In genomic region chr7:1159231-1159630, GRCh38 we compare ENCODE assay signal across 8 cellular contexts. TPM values are rescaled to one million over a fixed set of nuclear protein-coding genes. Genes with fewer than 3 reads are reported as not detected.
DNase-seq lines count a peak whose midpoint lies in the region; ATAC-seq and TF ChIP-seq lines count a peak whose summit lies in the region.
"Not testable (repeated sequence)": the region's sequence is repeated elsewhere in the genome, so short reads cannot be mapped to it uniquely, and the experiment has no call there.

No MANE protein-coding gene starts in this region.

- not testable (repeated sequence) for BruUV-seq in IMR-90 (replicated peaks; lab: Mats Ljungman, UMichigan)

- H3K79me1 ChIP-seq in IMR-90 (ENCODE audit: low read depth in 1 of 2, low read length in 2 of 2), result peaks cover 30 to 56% of the 10 kb centered on the region in 2 experiments
- not testable (repeated sequence) for H3K79me1 ChIP-seq in neuronal stem cell (ENCODE audit: low read depth, low read length)

- CTCF ChIA-PET in IMR-90 (lab: Yijun Ruan, JAX), result not testable (repeated sequence)

- peak overlapping the region; percentile 37; the same call in 1 of the 2 replicates for H4K91ac ChIP-seq in IMR-90 (ENCODE audit: insufficient read depth, low read depth, low read length)
- not testable (repeated sequence) for H4K91ac ChIP-seq in neuronal stem cell (ENCODE audit: low read depth, low read length, poor library complexity)

- intact Hi-C loops in IMR-90 (cut with micrococcal nuclease), result not testable (repeated sequence)
- intact Hi-C loops in left lung (cut with DNase I), result loop anchor here in 1 of 2 donors (10.0 kb wide), 1 partner anchor 154 kb away; no protein-coding TSS in a partner anchor

- not testable (repeated sequence) for H3K14ac ChIP-seq in IMR-90 (replicated peaks; ENCODE audit: low read depth, low read length); neuronal stem cell (ENCODE audit: low read length)

- H3K4ac ChIP-seq in IMR-90 (ENCODE audit: low read depth, low read length), result 0 out of 2 replicates have a peak overlapping the region, but pooled peaks have one; percentile 79
- not testable (repeated sequence) for H3K4ac ChIP-seq in neuronal stem cell (ENCODE audit: low read length)

- WGBS in IMR-90 (ENCODE audit: extremely low coverage in 2 of 2, insufficient read length in 1 of 2), 2 experiments, result no CpG with 5 or more reads among the region's 26 CpGs
- WGBS in esophagus, 2 donors, result 7 to 9% methylated on average over 14 to 26 of the region's 26 CpGs
- no CpG with 5 or more reads among the region's 26 CpGs for WGBS in neuronal stem cell (ENCODE audit: extremely low coverage in 2 of 2, insufficient read length in 2 of 2, insufficient replicate concordance in 1 of 2), 2 donors

- TF ChIP-seq RAD21 in IMR-90 (IDR thresholded peaks at IDR 0.05; ENCODE audit: low read length), result not testable (repeated sequence)

- POLR2A ChIA-PET in IMR-90 (lab: Charles Lee; ENCODE audit: unreplicated experiment), result interaction anchor here (0.6 kb wide), 1 partner anchor 270 kb away, joined by 3 read pairs; no protein-coding TSS in a partner anchor

- in situ Hi-C loops in IMR-90 (cut with MboI; ENCODE audit: low sequenced_read_pairs); astrocyte of the spinal cord (cut with HindIII; ENCODE audit: low sequenced_read_pairs): not testable (repeated sequence)

- H3K23ac ChIP-seq in IMR-90 (ENCODE audit: low read depth, low read length), result peak overlapping the region; percentile 73; the same call in 1 of the 2 replicates
- H3K23ac ChIP-seq in neuronal stem cell (ENCODE audit: low read depth, low read length, poor library complexity), result not testable (repeated sequence)

- H2BK15ac ChIP-seq in IMR-90 (ENCODE audit: low read depth, low read length); neuronal stem cell (ENCODE audit: low read length): not testable (repeated sequence)

- H3K9ac ChIP-seq in BLaER1 treated with 17β-estradiol and CSF1 and Interleukin-3, amounts not matched to agents 10 nM and 100 nM, result peak overlapping the region; percentile 88 to 97 (median 91)
- peak overlapping the region; percentile 81 for H3K9ac ChIP-seq in IMR-90 (ENCODE audit: low read depth, low read length)
- not testable (repeated sequence) for H3K9ac ChIP-seq in neuronal stem cell (ENCODE audit: low read depth, low read length, poor library complexity)

- H3K36me3 ChIP-seq in BLaER1 treated with 17β-estradiol and CSF1 and Interleukin-3, amounts not matched to agents 10 nM and 100 nM, result peaks cover 36 to 45% (median 39%) of the 10 kb centered on the region in 11 experiments
- H3K36me3 ChIP-seq in IMR-90 (ENCODE audit: control insufficient read depth, insufficient read depth, low read length) (peaks cover 26% of the 10 kb centered on the region), esophagus (ENCODE audit: control insufficient read depth in 2 of 2, insufficient read depth in 2 of 2, low read length in 1 of 2) (peaks cover 0 to 18% of the 10 kb centered on the region in 2 donors), left lung (peaks cover 0 to 48% of the 10 kb centered on the region in 2 donors), neuronal stem cell (replicated peaks in 1 of 2; ENCODE audit: control insufficient read depth in 2 of 2, insufficient read depth in 2 of 2, low read length in 2 of 2) (peaks cover 7 to 50% of the 10 kb centered on the region in 2 donors)

- peak overlapping the region; percentile 78; the same call in 1 of the 2 replicates for H2AK5ac ChIP-seq in IMR-90 (ENCODE audit: low read depth, low read length)
- not testable (repeated sequence) for H2AK5ac ChIP-seq in neuronal stem cell (ENCODE audit: low read depth, low read length)

- H2AFZ ChIP-seq in IMR-90 (replicated peaks; ENCODE audit: low read length, poor library complexity); neuronal stem cell (ENCODE audit: low read length): not testable (repeated sequence)

- peak overlapping the region; percentile 62 to 96 (median 79) for H3K27ac ChIP-seq in BLaER1 treated with 17β-estradiol and CSF1 and Interleukin-3, amounts not matched to agents 10 nM and 100 nM
- peak overlapping the region; percentile 26 for H3K27ac ChIP-seq in IMR-90 (ENCODE audit: insufficient read depth, low read length)
- peak overlapping the region; percentile 34; the same call in 1 of the 2 replicates for H3K27ac ChIP-seq in VCaP
- peak overlapping the region; percentile 26 to 42 for H3K27ac ChIP-seq in esophagus (ENCODE audit: low read depth in 2 of 2, low read length in 1 of 2)
- peak overlapping the region in 1 of 2 donors; percentile 23 for H3K27ac ChIP-seq in left lung
- H3K27ac ChIP-seq in neuronal stem cell (replicated peaks; ENCODE audit: low read length), result not testable (repeated sequence)
- peak overlapping the region; percentile 7 for H3K27ac ChIP-seq in substantia nigra (ENCODE audit: low read depth, low read length, poor library complexity, severe bottlenecking)

- H3K9me1 ChIP-seq in IMR-90 (ENCODE audit: insufficient read depth, low read length), result not testable (repeated sequence)

- TF ChIP-seq CTCF in IMR-90 (conservative IDR thresholded peaks at IDR 0.05; ENCODE audit: low read depth, low read length); VCaP (conservative IDR thresholded peaks at IDR 0.05); astrocyte of the spinal cord (IDR thresholded peaks at IDR 0.05; ENCODE audit: low read depth, low read length); left lung (IDR thresholded peaks at IDR 0.05): not testable (repeated sequence)

- dilution Hi-C loops in IMR-90 (cut with HindIII; ENCODE audit: low sequenced_read_pairs, unreplicated experiment), result not testable (repeated sequence)

- H3K4me2 ChIP-seq in BLaER1 treated with 17β-estradiol and CSF1 and Interleukin-3, amounts not matched to agents 10 nM and 100 nM, result peak overlapping the region; percentile 89 to 98 (median 95)
- H3K4me2 ChIP-seq in IMR-90 (ENCODE audit: low read depth, low read length), result peak overlapping the region; percentile 97
- peak overlapping the region; percentile 47 for H3K4me2 ChIP-seq in neuronal stem cell (ENCODE audit: insufficient read depth, low read length, poor library complexity, severe bottlenecking)

- peaks cover 3 to 47% (median 27%) of the 10 kb centered on the region in 11 experiments; a peak in 16 of 22 replicates for H4K20me1 ChIP-seq in BLaER1 treated with 17β-estradiol and CSF1 and Interleukin-3, amounts not matched to agents 10 nM and 100 nM
- not testable (repeated sequence) for H4K20me1 ChIP-seq in IMR-90 (ENCODE audit: insufficient read depth, low read length)

- H3K56ac ChIP-seq in IMR-90 (ENCODE audit: extremely low read depth, insufficient read depth, low read length), result 0 out of 2 replicates have a peak overlapping the region, but pooled peaks have one; percentile 26

- not testable (repeated sequence) for H2BK5ac ChIP-seq in IMR-90 (ENCODE audit: low read depth, low read length, poor library complexity, severe bottlenecking); neuronal stem cell (ENCODE audit: low read length)

- not testable (repeated sequence) for ATAC-seq in IMR-90 (ENCODE audit: low read depth); left lung

- H4K8ac ChIP-seq in IMR-90 (ENCODE audit: low read depth in 2 of 2, low read length in 2 of 2), result peak overlapping the region in 1 of 2 experiments; percentile 9; a peak in 3 of 4 replicates
- not testable (repeated sequence) for H4K8ac ChIP-seq in neuronal stem cell (ENCODE audit: low read depth, low read length)

- not testable (repeated sequence) for H2BK120ac ChIP-seq in IMR-90 (ENCODE audit: low read depth, low read length); neuronal stem cell (ENCODE audit: low read depth, low read length)

- H3K27me3 ChIP-seq in BLaER1 treated with 17β-estradiol and CSF1 and Interleukin-3, amounts not matched to agents 10 nM and 100 nM; IMR-90 (ENCODE audit: control insufficient read depth, insufficient read depth, low read length); esophagus (ENCODE audit: control insufficient read depth in 1 of 2, insufficient read depth in 2 of 2, low read length in 2 of 2); left lung; neuronal stem cell (ENCODE audit: control insufficient read depth in 3 of 3, insufficient read depth in 3 of 3, low read depth in 1 of 3, low read length in 3 of 3): not testable (repeated sequence)

- peak overlapping the region; percentile 83 for H2AK9ac ChIP-seq in IMR-90 (replicated peaks; ENCODE audit: low read depth, low read length, poor library complexity)

- not testable (repeated sequence) for DNase-seq in IMR-90; astrocyte of the spinal cord (ENCODE audit: low read depth, low spot score); neuronal stem cell (ENCODE audit: low spot score); substantia nigra (lab: John Stamatoyannopoulos, UW)
- peak in 1 of 2 donors; percentile 79 for DNase-seq in left lung

- H3K9me3 ChIP-seq in BLaER1 treated with 17β-estradiol and CSF1 and Interleukin-3, amounts not matched to agents 10 nM and 100 nM (replicated peaks in 1 of 11); IMR-90 (ENCODE audit: control insufficient read depth, insufficient read depth, low read length); esophagus (ENCODE audit: control insufficient read depth in 2 of 2, insufficient read depth in 1 of 2, low read depth in 1 of 2, low read length in 1 of 2); left lung; neuronal stem cell (replicated peaks in 1 of 2; ENCODE audit: control insufficient read depth in 2 of 2, insufficient read depth in 1 of 2, low read depth in 1 of 2, low read length in 2 of 2): not testable (repeated sequence)

- not testable (repeated sequence) for TF ChIP-seq POLR2A in IMR-90 (IDR thresholded peaks at IDR 0.05; ENCODE audit: low read depth, low read length)

- peaks cover 23 to 36% (median 28%) of the 10 kb centered on the region in 10 experiments for H3K4me1 ChIP-seq in BLaER1 treated with 17β-estradiol and CSF1 and Interleukin-3, amounts not matched to agents 10 nM and 100 nM
- H3K4me1 ChIP-seq in IMR-90 (ENCODE audit: control insufficient read depth, insufficient read depth, low read length), result peaks cover 10% of the 10 kb centered on the region
- H3K4me1 ChIP-seq in esophagus (ENCODE audit: control insufficient read depth in 2 of 2, insufficient read depth in 2 of 2, low read length in 1 of 2); neuronal stem cell (ENCODE audit: control insufficient read depth in 2 of 2, insufficient read depth in 1 of 2, low read depth in 1 of 2, low read length in 2 of 2): not testable (repeated sequence)
- H3K4me1 ChIP-seq in left lung, result peaks cover 11 to 38% of the 10 kb centered on the region in 2 donors

- H3K18ac ChIP-seq in IMR-90 (ENCODE audit: low read depth, low read length); neuronal stem cell (ENCODE audit: low read length): not testable (repeated sequence)

- not testable (repeated sequence) for H4K5ac ChIP-seq in IMR-90 (ENCODE audit: low read depth, low read length)

- peak overlapping the region; percentile 78 to 94 (median 88) for H3K4me3 ChIP-seq in BLaER1 treated with 17β-estradiol and CSF1 and Interleukin-3, amounts not matched to agents 10 nM and 100 nM
- H3K4me3 ChIP-seq in IMR-90 (ENCODE audit: insufficient read depth, low read depth, low read length) (peak overlapping the region; percentile 59), astrocyte of the spinal cord (ENCODE audit: low read depth, low read length) (peak overlapping the region; percentile 99), esophagus (ENCODE audit: low read depth in 1 of 2, low read length in 2 of 2) (peak overlapping the region; percentile 91 to 100), left lung (peak overlapping the region; percentile 53 to 89), neuronal stem cell (ENCODE audit: low read length in 2 of 2) (peak overlapping the region; percentile 71 to 72)

- H2BK12ac ChIP-seq in neuronal stem cell (ENCODE audit: low read length), result not testable (repeated sequence)

- not testable (repeated sequence) for H2BK20ac ChIP-seq in IMR-90 (ENCODE audit: low read depth, low read length)

RNA-seq across cellular contexts. Expression of gene ZFAND2A, which starts 0.8 kb away (rescaled TPM):
- total RNA-seq in IMR-90 (2012; rRNA removed), result 9.4 and 11.8 TPM in 2 replicates
- polyA plus RNA-seq in IMR-90 (2012; rRNA removed), result 25.9 and 28.7 TPM in 2 replicates
- polyA plus RNA-seq in IMR-90 (2012; cell fraction: cytosol; rRNA removed), result 15.0 and 19.7 TPM in 2 replicates
- 21.7 and 58.1 TPM in 2 replicates for polyA plus RNA-seq in IMR-90 (2012; cell fraction: nucleus; rRNA removed; ENCODE audit: low replicate concordance)
- polyA plus RNA-seq in esophagus, result 10 to 100 TPM; 24.8 to 38.1 TPM
- total RNA-seq in left lung, result 10 to 100 TPM; 15.1 to 28.9 TPM
- polyA plus RNA-seq in neuronal stem cell (2013, experiment 1 of 2), result 9.5 TPM
- 8.7 TPM for polyA plus RNA-seq in neuronal stem cell (2013, experiment 2 of 2)

Comparison
In these comparisons a context has a peak if more than half of its experiments do, and no peak if none do; other contexts are left out.
1. H3K4me2 ChIP-seq: peak in every context shown above with its lines; median percentile 97 in IMR-90; 95 in BLaER1 treated with 17β-estradiol and CSF1 and Interleukin-3, amounts not matched to agents 10 nM and 100 nM; 47 in neuronal stem cell.